10 cellular contexts compared by ENCODE assay signal in the genomic region with DNA sequence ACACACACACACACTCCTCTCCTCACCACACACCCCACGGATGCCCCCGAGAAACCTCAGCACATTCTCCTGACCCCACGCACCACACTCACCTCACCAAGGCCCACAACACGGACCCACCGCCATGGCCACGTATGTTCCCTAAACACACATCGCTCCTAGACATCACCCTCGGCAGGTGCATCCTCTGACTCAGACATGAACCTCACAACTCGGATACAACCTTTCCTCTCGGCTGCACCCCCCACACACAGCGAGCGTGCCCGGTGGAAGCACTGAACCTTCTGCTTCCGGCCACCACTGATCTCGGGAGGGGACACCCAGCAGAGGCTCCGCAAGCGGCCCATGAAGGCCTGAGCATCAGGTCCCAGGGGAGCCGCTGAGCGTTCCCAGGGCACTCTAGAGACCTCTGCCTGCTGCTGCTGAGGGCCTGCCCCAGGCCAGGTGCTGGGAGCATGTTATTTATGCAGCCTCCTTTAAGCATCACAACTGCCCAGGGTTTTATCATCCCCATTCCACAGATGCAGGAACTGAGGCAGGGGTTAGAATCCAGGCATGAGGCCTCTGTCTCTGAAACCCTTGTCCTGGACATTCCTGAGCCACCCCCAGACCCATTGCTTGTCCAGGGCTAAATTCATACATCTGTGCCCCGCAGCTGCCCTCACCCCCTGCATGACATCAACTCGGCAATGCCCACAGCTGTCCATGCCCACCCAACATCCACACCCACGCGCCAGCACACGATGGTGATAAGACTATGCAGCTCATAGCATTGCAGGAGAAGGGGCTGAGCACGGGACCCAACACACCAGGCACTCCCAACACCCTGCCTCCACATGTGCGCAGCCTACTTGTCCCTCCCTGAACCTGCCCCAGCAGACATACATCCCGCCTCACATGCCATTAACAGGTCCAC. TPM values are rescaled to one million over a fixed set of nuclear protein-coding genes. Genes with fewer than 3 reads are reported as not detected.
DNase-seq lines count a peak whose midpoint lies in the region; ATAC-seq and TF ChIP-seq lines count a peak whose summit lies in the region.
"Had no signal": no experiment of that assay in that cellular context is flagged by ENCODE, and none has a peak within 500 bp of the region (broad histone marks: within the 10 kb centered on the region; RNA-seq: fewer than 3 reads in every experiment).

No MANE protein-coding gene starts in this region.

- H3K9me3 ChIP-seq in gastroesophageal sphincter: no peaks in the 10 kb centered on the region
- H3K9me3 ChIP-seq: thyroid gland had no signal

- H3K27me3 ChIP-seq in gastroesophageal sphincter: no peaks in the 10 kb centered on the region
- H3K27me3 ChIP-seq: thyroid gland had no signal

- H3K4me3 ChIP-seq in gastroesophageal sphincter: no peak overlapping the region
- H3K4me3 ChIP-seq: smooth muscle cell, thyroid gland had no signal

- peak overlapping the region in 3 of 4 donors; percentile 80 to 84 (median 84) for H3K27ac ChIP-seq in gastroesophageal sphincter
- H3K27ac ChIP-seq: thyroid gland had no signal

- no peak for TF ChIP-seq POLR2A in gastroesophageal sphincter (IDR thresholded peaks at IDR 0.05)

- no peak for TF ChIP-seq EP300 in gastroesophageal sphincter (IDR thresholded peaks at IDR 0.05)

- TF ChIP-seq CTCF in GM13977 (IDR thresholded peaks at IDR 0.05; ENCODE audit: extremely low read depth, insufficient read depth, missing control alignments): no peak
- no peak for TF ChIP-seq CTCF in gastroesophageal sphincter (IDR thresholded peaks at IDR 0.05)

- DNase-seq in GM13977 (ENCODE audit: low spot score) (peak; percentile 56), NCI-H774 (lab: John Stamatoyannopoulos, UW) (no peak), NCI-H2227 treated with DMSO at 0.1 percent for 48 hours (lab: John Stamatoyannopoulos, UW) (no peak), iPS-NIHi7 (ENCODE audit: extremely low spot score) (no peak)
- DNase-seq: thyroid gland had no signal

- WGBS in gastroesophageal sphincter (ENCODE audit: low coverage in 1 of 2), 2 donors: 76% methylated on average over 12 of the region's 27 CpGs; no CpG with 5 or more reads in 1 of the 2 donors

- peaks cover 0 to 3% of the 10 kb centered on the region in 2 donors for H3K36me3 ChIP-seq in gastroesophageal sphincter
- H3K36me3 ChIP-seq: thyroid gland had no signal

- ATAC-seq in GM21423 (IDR thresholded peaks at IDR 0.05; ENCODE audit: unreplicated experiment): peak; percentile 74
- peak; percentile 70 for ATAC-seq in HG03565 (IDR thresholded peaks at IDR 0.05; ENCODE audit: unreplicated experiment)
- no peak for ATAC-seq in gastroesophageal sphincter
- ATAC-seq in HG02610 (IDR thresholded peaks at IDR 0.05; ENCODE audit: unreplicated experiment): no peak

- in situ Hi-C loops in GM13977 (cut with MboI; ENCODE audit: low pct_unique_long_range_greater_than_20kb, low sequenced_read_pairs, unreplicated experiment): no loop called here

- peaks cover 0 to 95% (median 57%) of the 10 kb centered on the region in 3 donors for H3K4me1 ChIP-seq in gastroesophageal sphincter
- H3K4me1 ChIP-seq: thyroid gland had no signal

RNA-seq across cellular contexts. Expression of gene SDC3, which starts 27.0 kb away (rescaled TPM):
- total RNA-seq in gastroesophageal sphincter: 100 to 1,000 TPM in 1 of 4 donors, 10 to 100 TPM in 3; 45.1 to 112 (median 52.6) TPM

Comparison
In these comparisons a context has a peak if more than half of its experiments do, and no peak if none do; other contexts are left out.
1. ATAC-seq: peak in GM21423 (single experiment) and HG03565 (single experiment); none in gastroesophageal sphincter (single experiment) and HG02610 (single experiment).